In genomic region chr1:178665579-178665978, GRCh38 we compare ENCODE assay signal across 34 cellular contexts.
"Had no signal": no experiment of that assay in that cellular context is flagged by ENCODE, and none has a peak within 500 bp of the region (broad histone marks: within the 10 kb centered on the region; RNA-seq: fewer than 3 reads in every experiment).

No MANE protein-coding gene starts in this region.

- H3K27ac Mint-ChIP-seq: activated CD4-positive, alpha-beta memory T cell treated with anti-CD3 and anti-CD28 coated beads, Interleukin-2, amount 10 ng/mL, durations not matched to agents 7 days and 5 days; activated CD8-positive, alpha-beta memory T cell treated with anti-CD3 and anti-CD28 coated beads, Interleukin-2, amount 10 ng/mL, durations not matched to agents 7 days and 5 days; activated naive CD8-positive, alpha-beta T cell treated with anti-CD3 and anti-CD28 coated beads, Interleukin-2, amount 10 ng/mL, durations not matched to agents 7 days and 5 days; brain had no signal

- H3K9me3 ChIP-seq: adrenal gland had no signal

- H3K4me1 ChIP-seq: adrenal gland had no signal

- FAIRE-seq: colon had no signal

- H3K27me3 ChIP-seq: adrenal gland, MG63 had no signal

- H3K36me3 Mint-ChIP-seq: activated CD8-positive, alpha-beta memory T cell treated with anti-CD3 and anti-CD28 coated beads, Interleukin-2, amount 10 ng/mL, durations not matched to agents 7 days and 5 days; activated naive CD8-positive, alpha-beta T cell treated with anti-CD3 and anti-CD28 coated beads, Interleukin-2, amount 10 ng/mL, durations not matched to agents 7 days and 5 days; brain had no signal

- ATAC-seq: activated CD8-positive, alpha-beta memory T cell treated with anti-CD3 and anti-CD28 coated beads, Interleukin-2, amount 10 ng/mL, durations not matched to agents 7 days and 5 days had no signal

- H3K4me1 Mint-ChIP-seq: activated CD4-positive, alpha-beta memory T cell treated with anti-CD3 and anti-CD28 coated beads, Interleukin-2, amount 10 ng/mL, durations not matched to agents 7 days and 5 days; activated CD8-positive, alpha-beta memory T cell treated with anti-CD3 and anti-CD28 coated beads, Interleukin-2, amount 10 ng/mL, durations not matched to agents 7 days and 5 days; activated naive CD8-positive, alpha-beta T cell treated with anti-CD3 and anti-CD28 coated beads, Interleukin-2, amount 10 ng/mL, durations not matched to agents 7 days and 5 days; brain had no signal

- H3K36me3 ChIP-seq: adrenal gland, MG63 had no signal

- DNase-seq: activated CD4-positive, alpha-beta memory T cell treated with anti-CD3 and anti-CD28 coated beads, Interleukin-2, amount 10 ng/mL, durations not matched to agents 7 days and 5 days; activated CD4-positive, alpha-beta T cell treated with anti-CD3 and anti-CD28 coated beads for 1 hour; activated CD4-positive, alpha-beta T cell treated with anti-CD3 and anti-CD28 coated beads for 48 hours; activated CD4-positive, CD25-positive, alpha-beta regulatory T cell; activated CD8-positive, alpha-beta memory T cell treated with anti-CD3 and anti-CD28 coated beads for 24 hours; activated CD8-positive, alpha-beta memory T cell treated with anti-CD3 and anti-CD28 coated beads, Interleukin-2, amount 10 ng/mL, durations not matched to agents 7 days and 5 days; activated CD8-positive, alpha-beta memory T cell treated with anti-CD3 and anti-CD28 coated beads, Interleukin-2, amount 50 U/mL, for 48 hours; activated effector memory CD4-positive, alpha-beta T cell treated with Interleukin-2 at 50 U/mL for 16 hours; activated naive CD4-positive, alpha-beta T cell; activated naive CD4-positive, alpha-beta T cell treated with anti-CD3 and anti-CD28 coated beads, Interleukin-2, amount 50 U/mL, for 16 hours; activated naive CD8-positive, alpha-beta T cell treated with anti-CD3 and anti-CD28 coated beads, Interleukin-2, amount 10 ng/mL, durations not matched to agents 7 days and 5 days; activated T-cell treated with anti-CD3 and anti-CD28 coated beads, Interleukin-2, amount 50 U/mL, for 48 hours; adrenal gland; anterior cingulate cortex; central memory CD4-positive, alpha-beta T cell; MG63; NCI-H1048; NCI-H1105 treated with DMSO at 0.1 percent for 48 hours; NCI-H1436 treated with DMSO at 0.1 percent for 48 hours; NCI-H1694 treated with DMSO at 0.1 percent for 48 hours; NCI-H2029; NCI-H510A; NCI-H526; NCI-H748 treated with DMSO at 0.1 percent for 48 hours; NK-92 treated with Interleukin-12 subunit alpha and Interleukin-12 subunit beta, amount 100 ng/mL, for 24 hours; OCI-M1; Right ventricle myocardium superior; SW 1271; T-helper 1 cell; T-helper 2 cell; T-helper 9 cell had no signal

- H3K27ac ChIP-seq: adrenal gland, VCaP had no signal

- H3K9me3 Mint-ChIP-seq: activated CD4-positive, alpha-beta memory T cell treated with anti-CD3 and anti-CD28 coated beads, Interleukin-2, amount 10 ng/mL, durations not matched to agents 7 days and 5 days; activated naive CD8-positive, alpha-beta T cell treated with anti-CD3 and anti-CD28 coated beads, Interleukin-2, amount 10 ng/mL, durations not matched to agents 7 days and 5 days had no signal

- H3K4me3 Mint-ChIP-seq: activated CD4-positive, alpha-beta memory T cell treated with anti-CD3 and anti-CD28 coated beads, Interleukin-2, amount 10 ng/mL, durations not matched to agents 7 days and 5 days; activated CD8-positive, alpha-beta memory T cell treated with anti-CD3 and anti-CD28 coated beads, Interleukin-2, amount 10 ng/mL, durations not matched to agents 7 days and 5 days; activated naive CD8-positive, alpha-beta T cell treated with anti-CD3 and anti-CD28 coated beads, Interleukin-2, amount 10 ng/mL, durations not matched to agents 7 days and 5 days; brain had no signal

- H3K4me3 ChIP-seq: adrenal gland, MG63 had no signal
